In the genomic region with DNA sequence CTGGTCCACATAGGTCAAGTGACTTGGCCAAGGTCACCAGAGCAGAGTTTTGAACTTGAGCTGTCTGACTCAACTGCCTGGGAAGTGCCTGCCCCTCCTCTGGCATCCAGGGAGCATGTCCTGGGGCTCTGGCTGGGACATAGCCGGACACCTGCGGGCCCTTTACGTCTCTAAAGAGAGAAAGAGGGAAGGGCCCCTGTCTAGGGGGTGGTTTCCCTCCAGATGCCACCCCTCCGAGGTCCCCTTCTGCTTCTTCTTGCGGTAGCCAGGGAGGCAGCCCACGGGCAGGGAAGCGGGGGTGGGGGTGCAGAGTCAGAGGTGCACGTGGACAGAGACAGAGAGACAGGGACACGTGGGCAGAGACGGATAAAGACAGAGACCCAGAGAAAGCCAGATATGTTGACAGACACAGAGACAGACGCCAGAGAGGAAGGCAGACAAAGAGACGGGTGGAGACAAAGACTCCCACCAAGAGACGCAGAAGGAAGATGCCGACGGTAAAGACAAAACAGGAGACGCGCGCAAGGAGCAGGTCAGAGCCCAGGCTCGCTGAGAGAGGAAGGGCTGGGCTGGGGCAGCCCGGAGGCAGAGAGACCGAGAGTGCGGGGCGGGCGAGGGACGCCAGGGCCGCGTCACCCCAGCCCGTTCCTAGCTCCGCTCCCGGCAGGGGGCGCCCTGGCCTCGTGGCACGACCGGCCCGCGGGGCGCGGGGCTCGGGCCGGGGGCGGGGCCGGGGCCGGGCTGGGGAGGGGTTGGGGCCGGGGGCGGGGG, we compare ENCODE assay signal across 8 cellular contexts. TPM values are rescaled to one million over a fixed set of nuclear protein-coding genes. Genes with fewer than 3 reads are reported as not detected.
A peak's percentile ranks its signal among the peaks of the same experiment; 100 is the strongest.
DNase-seq lines count a peak whose midpoint lies in the region; TF ChIP-seq lines count a peak whose summit lies in the region.

No MANE protein-coding gene starts in this region.

- 10 to 12% methylated on average over 15 to 27 of the region's 45 CpGs for WGBS in transverse colon (ENCODE audit: low coverage in 1 of 2), 2 donors

- H3K36me3 ChIP-seq in OCI-LY7 (ENCODE audit: insufficient read depth, low read length) (no peaks in the 10 kb centered on the region), parathyroid adenoma (ENCODE audit: control insufficient read depth, insufficient read depth, low read length) (no peaks in the 10 kb centered on the region), transverse colon (no peaks in the 10 kb centered on the region)

- H3K4me3 ChIP-seq in OCI-LY7 (ENCODE audit: low read depth, low read length, poor library complexity, severe bottlenecking) = no peak overlapping the region
- no peak overlapping the region for H3K4me3 ChIP-seq in parathyroid adenoma (ENCODE audit: low read depth, low read length)
- peak overlapping the region in 1 of 4 donors; percentile 38 for H3K4me3 ChIP-seq in transverse colon

- peak overlapping the region; percentile 71 for H3K27ac Mint-ChIP-seq in glutamatergic neuron (ENCODE audit: unreplicated experiment)

- H2AFZ ChIP-seq in OCI-LY7 (ENCODE audit: low read length) (no peak overlapping the region), parathyroid adenoma (peak overlapping the region; percentile 59)

- no peak for TF ChIP-seq POLR2A in transverse colon (IDR thresholded peaks at IDR 0.05)

- H3K4me1 ChIP-seq in OCI-LY7 (ENCODE audit: insufficient read depth, low read length, poor library complexity, severe bottlenecking) (peaks cover 8% of the 10 kb centered on the region), parathyroid adenoma (no peaks in the 10 kb centered on the region), transverse colon (peaks cover 0 to 18% (median 8%) of the 10 kb centered on the region in 4 donors)

- peaks cover 5% of the 10 kb centered on the region for H3K9me3 Mint-ChIP-seq in glutamatergic neuron (ENCODE audit: unreplicated experiment)

- H3K4me3 Mint-ChIP-seq in glutamatergic neuron (ENCODE audit: unreplicated experiment) = peak overlapping the region; percentile 91

- no peak overlapping the region for H3K27ac ChIP-seq in OCI-LY7 (ENCODE audit: low read depth, low read length, poor library complexity, severe bottlenecking)
- H3K27ac ChIP-seq in parathyroid adenoma = no peak overlapping the region
- no peak overlapping the region for H3K27ac ChIP-seq in transverse colon

- CTCF ChIA-PET in OCI-LY7 (lab: Charles Lee; ENCODE audit: unreplicated experiment) = no interaction called here

- H3K4me2 ChIP-seq in OCI-LY7 (ENCODE audit: low read length) (no peak overlapping the region), parathyroid adenoma (ENCODE audit: low read length) (peak overlapping the region; percentile 18)

- H3K27me3 ChIP-seq in parathyroid adenoma (ENCODE audit: control insufficient read depth, insufficient read depth, low read length) (no peaks in the 10 kb centered on the region), transverse colon (peaks cover 55% of the 10 kb centered on the region)

- H3K9me3 ChIP-seq in OCI-LY7 (ENCODE audit: low read length) = no peaks in the 10 kb centered on the region
- no peaks in the 10 kb centered on the region for H3K9me3 ChIP-seq in parathyroid adenoma (ENCODE audit: control insufficient read depth, low read length)
- H3K9me3 ChIP-seq in transverse colon = no peaks in the 10 kb centered on the region

- H3K79me2 ChIP-seq in OCI-LY7 (ENCODE audit: insufficient read depth, low read depth, low read length) (no peaks in the 10 kb centered on the region), parathyroid adenoma (no peaks in the 10 kb centered on the region)

- peaks cover 5% of the 10 kb centered on the region for H3K4me1 Mint-ChIP-seq in glutamatergic neuron (ENCODE audit: low read depth, unreplicated experiment)

- intact Hi-C loops in OCI-LY7 (cut with micrococcal nuclease; ENCODE audit: unreplicated experiment) (loop anchor here (1.0 to 10.0 kb wide), 2 partner anchors 27 to 66 kb away; no protein-coding TSS in a partner anchor), transverse colon (cut with DNase I; ENCODE audit: low total_unique reads) (no loop called here)

- peaks cover 8% of the 10 kb centered on the region for H3K27me3 Mint-ChIP-seq in glutamatergic neuron (ENCODE audit: unreplicated experiment)

- TF ChIP-seq EP300 in transverse colon (IDR thresholded peaks at IDR 0.05; ENCODE audit: low read depth) = no peak

- H3K9me2 ChIP-seq in OCI-LY7 (ENCODE audit: insufficient read depth, low read length) = no peaks in the 10 kb centered on the region

- no peaks in the 10 kb centered on the region for H4K20me1 ChIP-seq in OCI-LY7 (ENCODE audit: insufficient read depth, low read length)

- TF ChIP-seq CTCF in OCI-LY7 (conservative IDR thresholded peaks at IDR 0.05; ENCODE audit: low read length) = peak; percentile 50
- peak; percentile 66 for TF ChIP-seq CTCF in glutamatergic neuron (IDR thresholded peaks at IDR 0.05; ENCODE audit: partially characterized antibody, unreplicated experiment)
- TF ChIP-seq CTCF in parathyroid adenoma (IDR thresholded peaks at IDR 0.05) = peak; percentile 30
- TF ChIP-seq CTCF in transverse colon (IDR thresholded peaks at IDR 0.05) = peak; percentile 28 to 51 (median 47)

- DNase-seq in activated gamma-delta T cell treated with Interleukin-2 at 50 U/mL for 16 hours = peak; percentile 51
- DNase-seq in activated gamma-delta T cell (lab: John Stamatoyannopoulos, UW) = no peak
- DNase-seq in OCI-LY7 (ENCODE audit: low spot score) = peak; percentile 57
- peak; percentile 45 for DNase-seq in activated T-helper 9 cell treated with anti-CD3 and anti-CD28 coated beads, Interleukin-2, amount 50 U/mL, for 16 hours (ENCODE audit: low read depth)
- DNase-seq in glutamatergic neuron = peak; percentile 89
- peak; percentile 62 for DNase-seq in transverse colon
- DNase-seq in SW480 (ENCODE audit: low spot score) = no peak

- BruUV-seq in OCI-LY7 (replicated peaks; lab: Mats Ljungman, UMichigan) = no TSS peak

- no peaks in the 10 kb centered on the region for H3K36me3 Mint-ChIP-seq in glutamatergic neuron (ENCODE audit: unreplicated experiment)

- POLR2A ChIA-PET in OCI-LY7 (lab: Charles Lee) = no interaction called here

- H3K9ac ChIP-seq in parathyroid adenoma = no peak overlapping the region

- in situ Hi-C loops in transverse colon (cut with MboI; ENCODE audit: low pct_ligation_motif_present in 1 of 4, low pct_unique_long_range_greater_than_20kb in 1 of 4, low sequenced_read_pairs in 3 of 4) = loop anchor here in 3 of 4 donors (25.0 kb wide), 1 partner anchor 154 kb away; a partner anchor contains a TSS

RNA-seq across cellular contexts. Expression of a gene that starts 0.5 kb away (rescaled TPM):
- not detected in 2 replicates for total RNA-seq in OCI-LY7 (2014; rRNA removed; shearing (Covaris generic))
- not detected in 2 replicates for total RNA-seq in OCI-LY7 (2022)
- 10.0 TPM for total RNA-seq in glutamatergic neuron (ENCODE audit: unreplicated experiment)
- total RNA-seq in transverse colon = 1 to 10 TPM; 1.6 to 8.6 (median 1.8) TPM

Comparison
In these comparisons a context has a peak if more than half of its experiments do, and no peak if none do; other contexts are left out.
1. DNase-seq: peak in activated gamma-delta T cell treated with Interleukin-2 at 50 U/mL for 16 hours (single experiment), OCI-LY7 (single experiment), activated T-helper 9 cell treated with anti-CD3 and anti-CD28 coated beads, Interleukin-2, amount 50 U/mL, for 16 hours (single experiment), glutamatergic neuron (single experiment) and transverse colon (single experiment); none in activated gamma-delta T cell (single experiment) and SW480 (single experiment).
2. Peak in every context shown above with its lines, with median percentiles within 50 percentile points of each other: CTCF ChIP-seq.